11 cellular contexts compared by ENCODE assay signal in the genomic region with DNA sequence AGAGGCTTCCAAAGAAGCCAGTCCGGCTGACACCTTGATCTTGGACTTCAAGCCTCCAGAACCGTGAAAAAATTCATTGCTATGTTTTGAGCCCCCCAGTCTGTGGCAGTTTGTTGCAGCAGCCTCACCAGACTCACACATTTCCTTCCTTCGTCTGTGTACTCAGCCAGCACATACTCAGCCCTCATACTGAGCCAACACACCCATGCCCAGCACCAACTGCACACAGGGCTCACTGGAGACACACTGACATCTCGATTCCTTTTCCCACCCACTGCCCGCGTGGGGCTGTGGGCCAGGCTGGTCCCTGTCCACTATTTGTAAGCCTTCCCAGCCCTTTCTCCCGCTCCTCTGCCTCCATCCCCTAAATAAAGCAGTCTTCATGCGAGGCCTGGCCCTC. TPM values are rescaled to one million over a fixed set of nuclear protein-coding genes. Genes with fewer than 3 reads are reported as not detected.
DNase-seq lines count a peak whose midpoint lies in the region; ATAC-seq and TF ChIP-seq lines count a peak whose summit lies in the region.
"Had no signal": no experiment of that assay in that cellular context is flagged by ENCODE, and none has a peak within 500 bp of the region (broad histone marks: within the 10 kb centered on the region; RNA-seq: fewer than 3 reads in every experiment).

No MANE protein-coding gene starts in this region.

- no peak overlapping the region for H3K4me3 Mint-ChIP-seq in activated naive CD8-positive, alpha-beta T cell treated with anti-CD3 and anti-CD28 coated beads, Interleukin-2, amount 50 U/mL, for 24 hours
- H3K4me3 Mint-ChIP-seq in stimulated activated memory B cell treated with anti-CD40 and anti-IgM and Interleukin-4, amounts not matched to agents 10 μg/mL and 1 μg/mL and 100 μg/mL, for 72 hours: no peak overlapping the region

- DNase-seq in activated naive CD8-positive, alpha-beta T cell treated with anti-CD3 and anti-CD28 coated beads, Interleukin-2, amount 50 U/mL, for 24 hours: no peak
- DNase-seq in right lobe of liver (no peak), epidermal melanocyte (ENCODE audit: insufficient read length, low spot score) (no peak)
- DNase-seq: mesendoderm, SK-N-SH had no signal

- intact Hi-C loops in right lobe of liver (cut with DNase I): no loop called here

- ATAC-seq in GM21447 (IDR thresholded peaks at IDR 0.05; ENCODE audit: unreplicated experiment) (peak; percentile 23), right lobe of liver (peak; percentile 21 to 50 (median 38)), GM21423 (IDR thresholded peaks at IDR 0.05; ENCODE audit: unreplicated experiment) (no peak), HG03095 (IDR thresholded peaks at IDR 0.05; ENCODE audit: unreplicated experiment) (no peak), SK-N-SH treated with all-trans-retinoic acid at 6 μM for 48 hours (no peak)
- no peak for ATAC-seq in activated naive CD8-positive, alpha-beta T cell treated with anti-CD3 and anti-CD28 coated beads, Interleukin-2, amount 50 U/mL, for 24 hours
- ATAC-seq in stimulated activated memory B cell treated with anti-CD40 and anti-IgM and Interleukin-4, amounts not matched to agents 10 μg/mL and 1 μg/mL and 100 μg/mL, for 72 hours: peak; percentile 35

- H3K4me1 ChIP-seq in right lobe of liver: peaks cover 0 to 4% (median 0%) of the 10 kb centered on the region in 4 donors

- H3K27ac Mint-ChIP-seq in activated naive CD8-positive, alpha-beta T cell treated with anti-CD3 and anti-CD28 coated beads, Interleukin-2, amount 50 U/mL, for 24 hours: peak overlapping the region; percentile 35
- H3K27ac Mint-ChIP-seq in stimulated activated memory B cell treated with anti-CD40 and anti-IgM and Interleukin-4, amounts not matched to agents 10 μg/mL and 1 μg/mL and 100 μg/mL, for 72 hours: no peak overlapping the region

- no peaks in the 10 kb centered on the region for H3K36me3 ChIP-seq in right lobe of liver

- peaks cover 9% of the 10 kb centered on the region for H3K36me3 Mint-ChIP-seq in activated naive CD8-positive, alpha-beta T cell treated with anti-CD3 and anti-CD28 coated beads, Interleukin-2, amount 50 U/mL, for 24 hours (ENCODE audit: low read depth)
- H3K36me3 Mint-ChIP-seq in stimulated activated memory B cell treated with anti-CD40 and anti-IgM and Interleukin-4, amounts not matched to agents 10 μg/mL and 1 μg/mL and 100 μg/mL, for 72 hours: peaks cover 21% of the 10 kb centered on the region

- no peak for TF ChIP-seq CTCF in right lobe of liver (IDR thresholded peaks at IDR 0.05)

- TF ChIP-seq POLR2A in right lobe of liver (IDR thresholded peaks at IDR 0.05): no peak

- peaks cover 15% of the 10 kb centered on the region for H3K4me1 Mint-ChIP-seq in activated naive CD8-positive, alpha-beta T cell treated with anti-CD3 and anti-CD28 coated beads, Interleukin-2, amount 50 U/mL, for 24 hours
- peaks cover 25% of the 10 kb centered on the region for H3K4me1 Mint-ChIP-seq in stimulated activated memory B cell treated with anti-CD40 and anti-IgM and Interleukin-4, amounts not matched to agents 10 μg/mL and 1 μg/mL and 100 μg/mL, for 72 hours

- H3K27me3 Mint-ChIP-seq in activated naive CD8-positive, alpha-beta T cell treated with anti-CD3 and anti-CD28 coated beads, Interleukin-2, amount 50 U/mL, for 24 hours: no peaks in the 10 kb centered on the region
- peaks cover 21% of the 10 kb centered on the region for H3K27me3 Mint-ChIP-seq in stimulated activated memory B cell treated with anti-CD40 and anti-IgM and Interleukin-4, amounts not matched to agents 10 μg/mL and 1 μg/mL and 100 μg/mL, for 72 hours

- 38% methylated on average over 5 of the region's 8 CpGs for WGBS in right lobe of liver (ENCODE audit: insufficient coverage, low coverage, low lambda C conversion rate, missing lambda C conversion rate)

- no peak overlapping the region for H3K4me3 ChIP-seq in right lobe of liver

- peaks cover 13% of the 10 kb centered on the region for H3K9me3 Mint-ChIP-seq in activated naive CD8-positive, alpha-beta T cell treated with anti-CD3 and anti-CD28 coated beads, Interleukin-2, amount 50 U/mL, for 24 hours
- H3K9me3 Mint-ChIP-seq in stimulated activated memory B cell treated with anti-CD40 and anti-IgM and Interleukin-4, amounts not matched to agents 10 μg/mL and 1 μg/mL and 100 μg/mL, for 72 hours: peaks cover 11% of the 10 kb centered on the region

- peak overlapping the region; percentile 33 to 73 (median 49) for H3K27ac ChIP-seq in right lobe of liver

- H3K9me3 ChIP-seq in right lobe of liver: no peaks in the 10 kb centered on the region

- H3K27me3 ChIP-seq in right lobe of liver: no peaks in the 10 kb centered on the region

TF ChIP-seq in SK-N-SH treated with all-trans-retinoic acid at 6 μM for 48 hours, 23 proteins besides CTCF, POLR2A, EP300 and RAD21:
- TF ChIP-seq PPARA (CRISPR knock-in tag; IDR thresholded peaks at IDR 0.05; ENCODE audit: borderline replicate concordance): no peak
- no peak for TF ChIP-seq CSDC2 (CRISPR knock-in tag; IDR thresholded peaks at IDR 0.05)

RNA-seq across cellular contexts. Expression of a gene that starts 24.1 kb away (rescaled TPM):
- under 1 TPM; 0.11 to 0.66 (median 0.36) TPM for total RNA-seq in right lobe of liver
- total RNA-seq: G401 had no signal

RNA-seq across cellular contexts. Expression of a gene that starts 38.3 kb away (rescaled TPM):
- total RNA-seq in right lobe of liver: not detected
- total RNA-seq: G401 had no signal

Comparison
In these comparisons a context has a peak if more than half of its experiments do, and no peak if none do; other contexts are left out.
1. ATAC-seq: peak in GM21447 (single experiment), right lobe of liver (4 of 4) and stimulated activated memory B cell treated with anti-CD40 and anti-IgM and Interleukin-4, amounts not matched to agents 10 μg/mL and 1 μg/mL and 100 μg/mL, for 72 hours (single experiment); none in activated naive CD8-positive, alpha-beta T cell treated with anti-CD3 and anti-CD28 coated beads, Interleukin-2, amount 50 U/mL, for 24 hours (single experiment), GM21423 (single experiment), HG03095 (single experiment) and SK-N-SH treated with all-trans-retinoic acid at 6 μM for 48 hours (single experiment).